In the genomic region with DNA sequence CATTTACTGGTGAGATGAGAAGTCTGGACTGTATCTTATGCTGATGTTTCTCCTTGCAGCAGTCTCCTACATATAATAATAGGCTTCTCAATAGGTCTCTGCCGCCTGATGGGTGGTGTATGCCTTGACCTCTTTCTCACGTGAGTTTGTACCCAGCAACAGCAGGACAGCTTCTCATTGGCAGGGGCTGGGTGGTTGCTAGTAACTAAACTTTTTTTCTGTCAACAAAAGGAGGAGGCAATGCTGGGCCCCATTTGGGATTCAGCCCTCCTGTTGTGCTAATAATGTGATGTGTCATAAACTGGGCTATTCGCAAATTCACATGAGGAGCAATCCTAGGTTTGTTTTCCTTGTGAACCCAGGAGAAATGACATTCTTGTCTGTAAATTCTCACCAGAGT, we compare ENCODE assay signal across 16 cellular contexts.
DNase-seq lines count a peak whose midpoint lies in the region; ATAC-seq and TF ChIP-seq lines count a peak whose summit lies in the region.
"Had no signal": no experiment of that assay in that cellular context is flagged by ENCODE, and none has a peak within 500 bp of the region (broad histone marks: within the 10 kb centered on the region; RNA-seq: fewer than 3 reads in every experiment).

No MANE protein-coding gene starts in this region.

- H3K4me2 ChIP-seq in GM23338 = no peak overlapping the region

- no peak overlapping the region for H3K4me3 ChIP-seq in GM23338
- H3K4me3 ChIP-seq: GM12878 had no signal

- H3K4me1 ChIP-seq in GM23338 (ENCODE audit: insufficient read depth) = no peaks in the 10 kb centered on the region

- no peak for TF ChIP-seq CTCF in GM23338 (conservative IDR thresholded peaks at IDR 0.05; ENCODE audit: low read depth in 2 of 2)

- no peak overlapping the region for H3K27ac ChIP-seq in GM23338 (ENCODE audit: low read depth)

- no peak overlapping the region for H3K4me3 Mint-ChIP-seq in GM23338
- H3K4me3 Mint-ChIP-seq: B cell; CD4-positive, alpha-beta T cell had no signal

- peaks cover 7% of the 10 kb centered on the region; the same call in 1 of the 3 replicates for H3K4me1 Mint-ChIP-seq in GM23338
- H3K4me1 Mint-ChIP-seq: B cell had no signal

- H3K9me3 Mint-ChIP-seq in GM23338 = no peaks in the 10 kb centered on the region
- H3K9me3 Mint-ChIP-seq: CD4-positive, alpha-beta T cell had no signal

- no peak overlapping the region for H2AFZ ChIP-seq in GM23338

- H3F3A ChIP-seq in GM23338 (replicated peaks; ENCODE audit: low read depth) = no peaks in the 10 kb centered on the region

- no peaks in the 10 kb centered on the region for H3K9me2 ChIP-seq in GM23338 (ENCODE audit: insufficient read depth)

- H3K36me3 ChIP-seq in GM23338 (ENCODE audit: insufficient read depth) = no peaks in the 10 kb centered on the region

- intact Hi-C loops in left ventricle myocardium superior (cut with micrococcal nuclease) = no loop called here

- H4K20me1 ChIP-seq in GM23338 (replicated peaks; ENCODE audit: insufficient read depth) = no peaks in the 10 kb centered on the region

- no peaks in the 10 kb centered on the region for H3K79me2 ChIP-seq in GM23338 (replicated peaks; ENCODE audit: insufficient read depth)

- H3K27me3 ChIP-seq in GM23338 (ENCODE audit: insufficient read depth) = no peaks in the 10 kb centered on the region

- peak; percentile 48 for ATAC-seq in GM23338
- no peak for ATAC-seq in HG03469 (IDR thresholded peaks at IDR 0.05; ENCODE audit: unreplicated experiment)
- no peak for ATAC-seq in left ventricle myocardium superior
- ATAC-seq in SK-N-SH treated with all-trans-retinoic acid at 6 μM for 48 hours = no peak
- ATAC-seq: GM12878 had no signal

- no peak overlapping the region for H3K27ac Mint-ChIP-seq in GM23338
- H3K27ac Mint-ChIP-seq: B cell; CD4-positive, alpha-beta T cell had no signal

- DNase-seq in GM23338 (ENCODE audit: low spot score) = no peak
- DNase-seq in SK-N-DZ (ENCODE audit: low spot score) = peak; percentile 69
- peak; percentile 18 for DNase-seq in iPS-NIHi7 (ENCODE audit: extremely low spot score)
- peak; percentile 33 for DNase-seq in retina
- no peak for DNase-seq in left ventricle myocardium superior
- DNase-seq in NOMO-1 treated with DMSO at 0.1 percent for 48 hours (lab: John Stamatoyannopoulos, UW; ENCODE audit: unreplicated experiment) = no peak
- DNase-seq: C1 segment of cervical spinal cord; CD4-positive, alpha-beta T cell; DMS79; GOT3; HCEC 1CT; IMR-90 had no signal

- H3K36me3 Mint-ChIP-seq in GM23338 (ENCODE audit: low read depth) = no peaks in the 10 kb centered on the region

- no peaks in the 10 kb centered on the region for H3K27me3 Mint-ChIP-seq in GM23338 (ENCODE audit: insufficient read depth, low read depth, poor library complexity)
- H3K27me3 Mint-ChIP-seq: B cell had no signal

TF ChIP-seq in GM23338, 12 proteins besides CTCF, POLR2A, EP300 and RAD21:
- no peak for TF ChIP-seq ZNF331 (CRISPR knock-in tag; IDR thresholded peaks at IDR 0.05; ENCODE audit: low read depth)
- no peak for TF ChIP-seq CREB1 (CRISPR knock-in tag; IDR thresholded peaks at IDR 0.05; ENCODE audit: low read depth)
- TF ChIP-seq EZH2 (IDR thresholded peaks at IDR 0.05; ENCODE audit: low read depth, unreplicated experiment) = no peak
- TF ChIP-seq JUNB (IDR thresholded peaks at IDR 0.05; ENCODE audit: unreplicated experiment) = no peak
- TF ChIP-seq STAT1 (IDR thresholded peaks at IDR 0.05; ENCODE audit: unreplicated experiment) = no peak
- no peak for TF ChIP-seq NANOG (IDR thresholded peaks at IDR 0.05; ENCODE audit: borderline replicate concordance)
- TF ChIP-seq, protein P1, sequence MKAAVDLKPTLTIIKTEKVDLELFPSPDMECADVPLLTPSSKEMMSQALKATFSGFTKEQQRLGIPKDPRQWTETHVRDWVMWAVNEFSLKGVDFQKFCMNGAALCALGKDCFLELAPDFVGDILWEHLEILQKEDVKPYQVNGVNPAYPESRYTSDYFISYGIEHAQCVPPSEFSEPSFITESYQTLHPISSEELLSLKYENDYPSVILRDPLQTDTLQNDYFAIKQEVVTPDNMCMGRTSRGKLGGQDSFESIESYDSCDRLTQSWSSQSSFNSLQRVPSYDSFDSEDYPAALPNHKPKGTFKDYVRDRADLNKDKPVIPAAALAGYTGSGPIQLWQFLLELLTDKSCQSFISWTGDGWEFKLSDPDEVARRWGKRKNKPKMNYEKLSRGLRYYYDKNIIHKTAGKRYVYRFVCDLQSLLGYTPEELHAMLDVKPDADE (IDR thresholded peaks at IDR 0.05) = no peak
- no peak for TF ChIP-seq ZNF114 (CRISPR knock-in tag; IDR thresholded peaks at IDR 0.05)
- TF ChIP-seq, protein P2, sequence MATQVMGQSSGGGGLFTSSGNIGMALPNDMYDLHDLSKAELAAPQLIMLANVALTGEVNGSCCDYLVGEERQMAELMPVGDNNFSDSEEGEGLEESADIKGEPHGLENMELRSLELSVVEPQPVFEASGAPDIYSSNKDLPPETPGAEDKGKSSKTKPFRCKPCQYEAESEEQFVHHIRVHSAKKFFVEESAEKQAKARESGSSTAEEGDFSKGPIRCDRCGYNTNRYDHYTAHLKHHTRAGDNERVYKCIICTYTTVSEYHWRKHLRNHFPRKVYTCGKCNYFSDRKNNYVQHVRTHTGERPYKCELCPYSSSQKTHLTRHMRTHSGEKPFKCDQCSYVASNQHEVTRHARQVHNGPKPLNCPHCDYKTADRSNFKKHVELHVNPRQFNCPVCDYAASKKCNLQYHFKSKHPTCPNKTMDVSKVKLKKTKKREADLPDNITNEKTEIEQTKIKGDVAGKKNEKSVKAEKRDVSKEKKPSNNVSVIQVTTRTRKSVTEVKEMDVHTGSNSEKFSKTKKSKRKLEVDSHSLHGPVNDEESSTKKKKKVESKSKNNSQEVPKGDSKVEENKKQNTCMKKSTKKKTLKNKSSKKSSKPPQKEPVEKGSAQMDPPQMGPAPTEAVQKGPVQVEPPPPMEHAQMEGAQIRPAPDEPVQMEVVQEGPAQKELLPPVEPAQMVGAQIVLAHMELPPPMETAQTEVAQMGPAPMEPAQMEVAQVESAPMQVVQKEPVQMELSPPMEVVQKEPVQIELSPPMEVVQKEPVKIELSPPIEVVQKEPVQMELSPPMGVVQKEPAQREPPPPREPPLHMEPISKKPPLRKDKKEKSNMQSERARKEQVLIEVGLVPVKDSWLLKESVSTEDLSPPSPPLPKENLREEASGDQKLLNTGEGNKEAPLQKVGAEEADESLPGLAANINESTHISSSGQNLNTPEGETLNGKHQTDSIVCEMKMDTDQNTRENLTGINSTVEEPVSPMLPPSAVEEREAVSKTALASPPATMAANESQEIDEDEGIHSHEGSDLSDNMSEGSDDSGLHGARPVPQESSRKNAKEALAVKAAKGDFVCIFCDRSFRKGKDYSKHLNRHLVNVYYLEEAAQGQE (IDR thresholded peaks at IDR 0.05; ENCODE audit: unreplicated experiment) = no peak
- no peak for TF ChIP-seq EZH2phosphoT487 (IDR thresholded peaks at IDR 0.05; ENCODE audit: unreplicated experiment)

TF ChIP-seq in SK-N-SH treated with all-trans-retinoic acid at 6 μM for 48 hours, 23 proteins besides CTCF, POLR2A, EP300 and RAD21 (continues in another document):
- TF ChIP-seq ZNF565 (CRISPR knock-in tag; conservative IDR thresholded peaks at IDR 0.05; ENCODE audit: low read depth) = no peak
- TF ChIP-seq GLIS3 (CRISPR knock-in tag; IDR thresholded peaks at IDR 0.05) = no peak
- no peak for TF ChIP-seq ZNF70 (CRISPR knock-in tag; IDR thresholded peaks at IDR 0.05)
- TF ChIP-seq, protein P3, sequence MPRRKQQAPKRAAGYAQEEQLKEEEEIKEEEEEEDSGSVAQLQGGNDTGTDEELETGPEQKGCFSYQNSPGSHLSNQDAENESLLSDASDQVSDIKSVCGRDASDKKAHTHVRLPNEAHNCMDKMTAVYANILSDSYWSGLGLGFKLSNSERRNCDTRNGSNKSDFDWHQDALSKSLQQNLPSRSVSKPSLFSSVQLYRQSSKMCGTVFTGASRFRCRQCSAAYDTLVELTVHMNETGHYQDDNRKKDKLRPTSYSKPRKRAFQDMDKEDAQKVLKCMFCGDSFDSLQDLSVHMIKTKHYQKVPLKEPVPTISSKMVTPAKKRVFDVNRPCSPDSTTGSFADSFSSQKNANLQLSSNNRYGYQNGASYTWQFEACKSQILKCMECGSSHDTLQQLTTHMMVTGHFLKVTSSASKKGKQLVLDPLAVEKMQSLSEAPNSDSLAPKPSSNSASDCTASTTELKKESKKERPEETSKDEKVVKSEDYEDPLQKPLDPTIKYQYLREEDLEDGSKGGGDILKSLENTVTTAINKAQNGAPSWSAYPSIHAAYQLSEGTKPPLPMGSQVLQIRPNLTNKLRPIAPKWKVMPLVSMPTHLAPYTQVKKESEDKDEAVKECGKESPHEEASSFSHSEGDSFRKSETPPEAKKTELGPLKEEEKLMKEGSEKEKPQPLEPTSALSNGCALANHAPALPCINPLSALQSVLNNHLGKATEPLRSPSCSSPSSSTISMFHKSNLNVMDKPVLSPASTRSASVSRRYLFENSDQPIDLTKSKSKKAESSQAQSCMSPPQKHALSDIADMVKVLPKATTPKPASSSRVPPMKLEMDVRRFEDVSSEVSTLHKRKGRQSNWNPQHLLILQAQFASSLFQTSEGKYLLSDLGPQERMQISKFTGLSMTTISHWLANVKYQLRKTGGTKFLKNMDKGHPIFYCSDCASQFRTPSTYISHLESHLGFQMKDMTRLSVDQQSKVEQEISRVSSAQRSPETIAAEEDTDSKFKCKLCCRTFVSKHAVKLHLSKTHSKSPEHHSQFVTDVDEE (CRISPR knock-in tag; IDR thresholded peaks at IDR 0.05) = no peak
- TF ChIP-seq, protein P4, sequence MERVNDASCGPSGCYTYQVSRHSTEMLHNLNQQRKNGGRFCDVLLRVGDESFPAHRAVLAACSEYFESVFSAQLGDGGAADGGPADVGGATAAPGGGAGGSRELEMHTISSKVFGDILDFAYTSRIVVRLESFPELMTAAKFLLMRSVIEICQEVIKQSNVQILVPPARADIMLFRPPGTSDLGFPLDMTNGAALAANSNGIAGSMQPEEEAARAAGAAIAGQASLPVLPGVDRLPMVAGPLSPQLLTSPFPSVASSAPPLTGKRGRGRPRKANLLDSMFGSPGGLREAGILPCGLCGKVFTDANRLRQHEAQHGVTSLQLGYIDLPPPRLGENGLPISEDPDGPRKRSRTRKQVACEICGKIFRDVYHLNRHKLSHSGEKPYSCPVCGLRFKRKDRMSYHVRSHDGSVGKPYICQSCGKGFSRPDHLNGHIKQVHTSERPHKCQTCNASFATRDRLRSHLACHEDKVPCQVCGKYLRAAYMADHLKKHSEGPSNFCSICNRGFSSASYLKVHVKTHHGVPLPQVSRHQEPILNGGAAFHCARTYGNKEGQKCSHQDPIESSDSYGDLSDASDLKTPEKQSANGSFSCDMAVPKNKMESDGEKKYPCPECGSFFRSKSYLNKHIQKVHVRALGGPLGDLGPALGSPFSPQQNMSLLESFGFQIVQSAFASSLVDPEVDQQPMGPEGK (CRISPR knock-in tag; IDR thresholded peaks at IDR 0.05; ENCODE audit: borderline replicate concordance) = no peak
- no peak for TF ChIP-seq SNAI2 (CRISPR knock-in tag; IDR thresholded peaks at IDR 0.05)
- TF ChIP-seq ISL1 (CRISPR knock-in tag; IDR thresholded peaks at IDR 0.05) = no peak
- no peak for TF ChIP-seq OSR1 (CRISPR knock-in tag; IDR thresholded peaks at IDR 0.05)

Comparison
In these comparisons a context has a peak if more than half of its experiments do, and no peak if none do; other contexts are left out.
1. DNase-seq: peak in SK-N-DZ (single experiment), iPS-NIHi7 (single experiment) and retina (single experiment); none in GM23338 (single experiment), left ventricle myocardium superior (single experiment) and NOMO-1 treated with DMSO at 0.1 percent for 48 hours (single experiment).